In the genomic region with DNA sequence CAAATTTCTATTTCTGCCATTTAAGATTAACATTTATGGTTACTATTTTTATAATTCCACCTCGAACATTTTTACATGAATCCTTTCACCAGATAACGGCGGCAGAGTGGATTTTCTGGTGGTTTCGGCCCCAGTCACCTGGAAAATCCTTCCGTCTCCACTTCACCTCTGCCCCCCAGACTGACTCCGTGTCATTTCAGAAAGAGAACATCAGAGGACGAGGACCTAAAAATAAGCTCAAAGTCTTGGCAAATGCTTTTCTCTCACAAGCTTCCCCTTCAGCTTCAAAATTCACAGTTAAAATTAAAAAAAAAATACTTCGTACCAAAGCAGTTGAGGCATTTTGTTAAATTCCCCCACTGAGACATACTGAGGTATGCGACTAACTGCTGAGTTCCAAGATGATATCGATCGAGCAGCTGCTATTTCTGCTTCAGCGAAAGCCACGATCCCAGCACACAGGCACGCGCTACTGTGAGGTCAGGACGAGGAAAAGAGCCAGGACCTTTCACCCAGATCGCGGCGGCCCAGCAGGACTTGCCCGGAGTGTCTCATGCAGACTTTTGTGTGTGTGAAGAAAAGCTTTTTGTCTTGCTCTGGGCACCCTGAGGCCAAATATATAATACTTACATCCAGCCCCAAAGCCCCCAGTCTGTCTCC, we compare ENCODE assay signal across 2 cellular contexts.
TF ChIP-seq lines count a peak whose summit lies in the region.

No MANE protein-coding gene starts in this region.

TF ChIP-seq in K562, 482 proteins besides CTCF, POLR2A, EP300 and RAD21:
- TF ChIP-seq ELF4 (CRISPR knock-in tag; IDR thresholded peaks at IDR 0.05) (no peak), CGGBP1 (CRISPR knock-in tag; IDR thresholded peaks at IDR 0.05) (no peak), ZNF143 (CRISPR knock-in tag; IDR thresholded peaks at IDR 0.05) (no peak), SAFB2 (IDR thresholded peaks at IDR 0.05; ENCODE audit: borderline replicate concordance, low read depth, low read length, severe bottlenecking) (no peak), E2F6 (IDR thresholded peaks at IDR 0.05; ENCODE audit: borderline replicate concordance in 1 of 2, extremely low read depth in 1 of 2, insufficient read depth in 1 of 2, insufficient read length in 1 of 2, low read depth in 1 of 2, low read length in 1 of 2, poor library complexity in 1 of 2, severe bottlenecking in 1 of 2) (peak in 1 of 2 experiments; percentile 39), POLR3G (IDR thresholded peaks at IDR 0.05; ENCODE audit: extremely low read depth, insufficient read length, insufficient replicate concordance) (no peak), L3MBTL2 (IDR thresholded peaks at IDR 0.05) (peak; percentile 33; the same call in 1 of the 2 replicates), NRF1 (conservative IDR thresholded peaks at IDR 0.05 in 1 of 2, IDR thresholded peaks at IDR 0.05 in 1 of 2) (peak in 1 of 2 experiments; percentile 52; a peak in 3 of 4 replicates), ZNF561 (CRISPR knock-in tag; conservative IDR thresholded peaks at IDR 0.05) (no peak)
- TF ChIP-seq, protein P1, sequence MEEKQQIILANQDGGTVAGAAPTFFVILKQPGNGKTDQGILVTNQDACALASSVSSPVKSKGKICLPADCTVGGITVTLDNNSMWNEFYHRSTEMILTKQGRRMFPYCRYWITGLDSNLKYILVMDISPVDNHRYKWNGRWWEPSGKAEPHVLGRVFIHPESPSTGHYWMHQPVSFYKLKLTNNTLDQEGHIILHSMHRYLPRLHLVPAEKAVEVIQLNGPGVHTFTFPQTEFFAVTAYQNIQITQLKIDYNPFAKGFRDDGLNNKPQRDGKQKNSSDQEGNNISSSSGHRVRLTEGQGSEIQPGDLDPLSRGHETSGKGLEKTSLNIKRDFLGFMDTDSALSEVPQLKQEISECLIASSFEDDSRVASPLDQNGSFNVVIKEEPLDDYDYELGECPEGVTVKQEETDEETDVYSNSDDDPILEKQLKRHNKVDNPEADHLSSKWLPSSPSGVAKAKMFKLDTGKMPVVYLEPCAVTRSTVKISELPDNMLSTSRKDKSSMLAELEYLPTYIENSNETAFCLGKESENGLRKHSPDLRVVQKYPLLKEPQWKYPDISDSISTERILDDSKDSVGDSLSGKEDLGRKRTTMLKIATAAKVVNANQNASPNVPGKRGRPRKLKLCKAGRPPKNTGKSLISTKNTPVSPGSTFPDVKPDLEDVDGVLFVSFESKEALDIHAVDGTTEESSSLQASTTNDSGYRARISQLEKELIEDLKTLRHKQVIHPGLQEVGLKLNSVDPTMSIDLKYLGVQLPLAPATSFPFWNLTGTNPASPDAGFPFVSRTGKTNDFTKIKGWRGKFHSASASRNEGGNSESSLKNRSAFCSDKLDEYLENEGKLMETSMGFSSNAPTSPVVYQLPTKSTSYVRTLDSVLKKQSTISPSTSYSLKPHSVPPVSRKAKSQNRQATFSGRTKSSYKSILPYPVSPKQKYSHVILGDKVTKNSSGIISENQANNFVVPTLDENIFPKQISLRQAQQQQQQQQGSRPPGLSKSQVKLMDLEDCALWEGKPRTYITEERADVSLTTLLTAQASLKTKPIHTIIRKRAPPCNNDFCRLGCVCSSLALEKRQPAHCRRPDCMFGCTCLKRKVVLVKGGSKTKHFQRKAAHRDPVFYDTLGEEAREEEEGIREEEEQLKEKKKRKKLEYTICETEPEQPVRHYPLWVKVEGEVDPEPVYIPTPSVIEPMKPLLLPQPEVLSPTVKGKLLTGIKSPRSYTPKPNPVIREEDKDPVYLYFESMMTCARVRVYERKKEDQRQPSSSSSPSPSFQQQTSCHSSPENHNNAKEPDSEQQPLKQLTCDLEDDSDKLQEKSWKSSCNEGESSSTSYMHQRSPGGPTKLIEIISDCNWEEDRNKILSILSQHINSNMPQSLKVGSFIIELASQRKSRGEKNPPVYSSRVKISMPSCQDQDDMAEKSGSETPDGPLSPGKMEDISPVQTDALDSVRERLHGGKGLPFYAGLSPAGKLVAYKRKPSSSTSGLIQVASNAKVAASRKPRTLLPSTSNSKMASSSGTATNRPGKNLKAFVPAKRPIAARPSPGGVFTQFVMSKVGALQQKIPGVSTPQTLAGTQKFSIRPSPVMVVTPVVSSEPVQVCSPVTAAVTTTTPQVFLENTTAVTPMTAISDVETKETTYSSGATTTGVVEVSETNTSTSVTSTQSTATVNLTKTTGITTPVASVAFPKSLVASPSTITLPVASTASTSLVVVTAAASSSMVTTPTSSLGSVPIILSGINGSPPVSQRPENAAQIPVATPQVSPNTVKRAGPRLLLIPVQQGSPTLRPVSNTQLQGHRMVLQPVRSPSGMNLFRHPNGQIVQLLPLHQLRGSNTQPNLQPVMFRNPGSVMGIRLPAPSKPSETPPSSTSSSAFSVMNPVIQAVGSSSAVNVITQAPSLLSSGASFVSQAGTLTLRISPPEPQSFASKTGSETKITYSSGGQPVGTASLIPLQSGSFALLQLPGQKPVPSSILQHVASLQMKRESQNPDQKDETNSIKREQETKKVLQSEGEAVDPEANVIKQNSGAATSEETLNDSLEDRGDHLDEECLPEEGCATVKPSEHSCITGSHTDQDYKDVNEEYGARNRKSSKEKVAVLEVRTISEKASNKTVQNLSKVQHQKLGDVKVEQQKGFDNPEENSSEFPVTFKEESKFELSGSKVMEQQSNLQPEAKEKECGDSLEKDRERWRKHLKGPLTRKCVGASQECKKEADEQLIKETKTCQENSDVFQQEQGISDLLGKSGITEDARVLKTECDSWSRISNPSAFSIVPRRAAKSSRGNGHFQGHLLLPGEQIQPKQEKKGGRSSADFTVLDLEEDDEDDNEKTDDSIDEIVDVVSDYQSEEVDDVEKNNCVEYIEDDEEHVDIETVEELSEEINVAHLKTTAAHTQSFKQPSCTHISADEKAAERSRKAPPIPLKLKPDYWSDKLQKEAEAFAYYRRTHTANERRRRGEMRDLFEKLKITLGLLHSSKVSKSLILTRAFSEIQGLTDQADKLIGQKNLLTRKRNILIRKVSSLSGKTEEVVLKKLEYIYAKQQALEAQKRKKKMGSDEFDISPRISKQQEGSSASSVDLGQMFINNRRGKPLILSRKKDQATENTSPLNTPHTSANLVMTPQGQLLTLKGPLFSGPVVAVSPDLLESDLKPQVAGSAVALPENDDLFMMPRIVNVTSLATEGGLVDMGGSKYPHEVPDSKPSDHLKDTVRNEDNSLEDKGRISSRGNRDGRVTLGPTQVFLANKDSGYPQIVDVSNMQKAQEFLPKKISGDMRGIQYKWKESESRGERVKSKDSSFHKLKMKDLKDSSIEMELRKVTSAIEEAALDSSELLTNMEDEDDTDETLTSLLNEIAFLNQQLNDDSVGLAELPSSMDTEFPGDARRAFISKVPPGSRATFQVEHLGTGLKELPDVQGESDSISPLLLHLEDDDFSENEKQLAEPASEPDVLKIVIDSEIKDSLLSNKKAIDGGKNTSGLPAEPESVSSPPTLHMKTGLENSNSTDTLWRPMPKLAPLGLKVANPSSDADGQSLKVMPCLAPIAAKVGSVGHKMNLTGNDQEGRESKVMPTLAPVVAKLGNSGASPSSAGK (IDR thresholded peaks at IDR 0.05): peak; percentile 27; the same call in 1 of the 2 replicates

TF ChIP-seq in SK-N-SH treated with all-trans-retinoic acid at 6 μM for 48 hours, 23 proteins besides CTCF, POLR2A, EP300 and RAD21:
- no peak for TF ChIP-seq BACH2 (CRISPR knock-in tag; IDR thresholded peaks at IDR 0.05; ENCODE audit: borderline replicate concordance)
- TF ChIP-seq, protein P2, sequence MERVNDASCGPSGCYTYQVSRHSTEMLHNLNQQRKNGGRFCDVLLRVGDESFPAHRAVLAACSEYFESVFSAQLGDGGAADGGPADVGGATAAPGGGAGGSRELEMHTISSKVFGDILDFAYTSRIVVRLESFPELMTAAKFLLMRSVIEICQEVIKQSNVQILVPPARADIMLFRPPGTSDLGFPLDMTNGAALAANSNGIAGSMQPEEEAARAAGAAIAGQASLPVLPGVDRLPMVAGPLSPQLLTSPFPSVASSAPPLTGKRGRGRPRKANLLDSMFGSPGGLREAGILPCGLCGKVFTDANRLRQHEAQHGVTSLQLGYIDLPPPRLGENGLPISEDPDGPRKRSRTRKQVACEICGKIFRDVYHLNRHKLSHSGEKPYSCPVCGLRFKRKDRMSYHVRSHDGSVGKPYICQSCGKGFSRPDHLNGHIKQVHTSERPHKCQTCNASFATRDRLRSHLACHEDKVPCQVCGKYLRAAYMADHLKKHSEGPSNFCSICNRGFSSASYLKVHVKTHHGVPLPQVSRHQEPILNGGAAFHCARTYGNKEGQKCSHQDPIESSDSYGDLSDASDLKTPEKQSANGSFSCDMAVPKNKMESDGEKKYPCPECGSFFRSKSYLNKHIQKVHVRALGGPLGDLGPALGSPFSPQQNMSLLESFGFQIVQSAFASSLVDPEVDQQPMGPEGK (CRISPR knock-in tag; IDR thresholded peaks at IDR 0.05; ENCODE audit: borderline replicate concordance): no peak
- no peak for TF ChIP-seq GLIS3 (CRISPR knock-in tag; IDR thresholded peaks at IDR 0.05)
- no peak for TF ChIP-seq ISL1 (CRISPR knock-in tag; IDR thresholded peaks at IDR 0.05)
- TF ChIP-seq TSHZ2 (CRISPR knock-in tag; IDR thresholded peaks at IDR 0.05): no peak
- no peak for TF ChIP-seq SNAI2 (CRISPR knock-in tag; IDR thresholded peaks at IDR 0.05)
- no peak for TF ChIP-seq CSRNP3 (CRISPR knock-in tag; IDR thresholded peaks at IDR 0.05)
- no peak for TF ChIP-seq TCF4 (CRISPR knock-in tag; IDR thresholded peaks at IDR 0.05; ENCODE audit: borderline replicate concordance)
- no peak for TF ChIP-seq ESRRG (CRISPR knock-in tag; IDR thresholded peaks at IDR 0.05)
- TF ChIP-seq TOX (CRISPR knock-in tag; IDR thresholded peaks at IDR 0.05; ENCODE audit: borderline replicate concordance): no peak
- no peak for TF ChIP-seq ZC3H10 (CRISPR knock-in tag; IDR thresholded peaks at IDR 0.05)
- no peak for TF ChIP-seq ZNF70 (CRISPR knock-in tag; IDR thresholded peaks at IDR 0.05)
- TF ChIP-seq CSDC2 (CRISPR knock-in tag; IDR thresholded peaks at IDR 0.05): no peak
- no peak for TF ChIP-seq ZFP30 (CRISPR knock-in tag; IDR thresholded peaks at IDR 0.05)
- no peak for TF ChIP-seq PPARA (CRISPR knock-in tag; IDR thresholded peaks at IDR 0.05; ENCODE audit: borderline replicate concordance)
- TF ChIP-seq ZNF8 (CRISPR knock-in tag; IDR thresholded peaks at IDR 0.05): no peak
- TF ChIP-seq ARNTL (CRISPR knock-in tag; IDR thresholded peaks at IDR 0.05; ENCODE audit: borderline replicate concordance, low read depth): no peak
- no peak for TF ChIP-seq OSR1 (CRISPR knock-in tag; IDR thresholded peaks at IDR 0.05)
- no peak for TF ChIP-seq CREB5 (CRISPR knock-in tag; IDR thresholded peaks at IDR 0.05; ENCODE audit: low read depth)
- TF ChIP-seq ZNF565 (CRISPR knock-in tag; conservative IDR thresholded peaks at IDR 0.05; ENCODE audit: low read depth): no peak
TF ChIP-seq in SK-N-SH treated with all-trans-retinoic acid at 6 μM for 48 hours: peak in this region for 0.
